In genomic region chr1:3105167-3105863, GRCh38 we compare ENCODE assay signal across 1 cellular context.
TF ChIP-seq lines count a peak whose summit lies in the region.

No MANE protein-coding gene starts in this region.

TF ChIP-seq in H1, 55 proteins besides CTCF, POLR2A, EP300 and RAD21:
- TF ChIP-seq CTBP2 (IDR thresholded peaks at IDR 0.05; ENCODE audit: borderline replicate concordance, insufficient read depth, insufficient read length, low read length) (peak; percentile 59), HDAC2 (IDR thresholded peaks at IDR 0.05; ENCODE audit: borderline replicate concordance in 1 of 2, low read depth in 2 of 2, low read length in 2 of 2) (no peak), CHD2 (IDR thresholded peaks at IDR 0.05; ENCODE audit: low read length) (no peak), RXRA (IDR thresholded peaks at IDR 0.05; ENCODE audit: insufficient read depth, low read depth, low read length) (no peak), KDM5A (IDR thresholded peaks at IDR 0.05; ENCODE audit: low read length) (no peak), MAX (IDR thresholded peaks at IDR 0.05) (0 out of 2 replicates have a peak, but pooled peaks have one; percentile 24), EGR1 (IDR thresholded peaks at IDR 0.05; ENCODE audit: borderline replicate concordance, low read depth, low read length) (no peak), E2F6 (IDR thresholded peaks at IDR 0.05) (0 out of 2 replicates have a peak, but pooled peaks have one; percentile 30), SP1 (IDR thresholded peaks at IDR 0.05; ENCODE audit: low read depth, low read length) (0 out of 2 replicates have a peak, but pooled peaks have one; percentile 23), ZNF274 (IDR thresholded peaks at IDR 0.05; ENCODE audit: borderline replicate concordance, extremely low read depth, low read length) (no peak), TEAD4 (IDR thresholded peaks at IDR 0.05; ENCODE audit: low read depth, low read length) (peak; percentile 85), POLR2AphosphoS5 (IDR thresholded peaks at IDR 0.05; ENCODE audit: low read depth, low read length) (no peak), CEBPB (IDR thresholded peaks at IDR 0.05; ENCODE audit: low read depth, low read length) (no peak), YY1 (IDR thresholded peaks at IDR 0.05; ENCODE audit: low read depth, low read length) (no peak), TCF12 (IDR thresholded peaks at IDR 0.05; ENCODE audit: low read depth, low read length) (no peak), TAF7 (optimal IDR thresholded peaks at IDR 0.05; ENCODE audit: borderline replicate concordance, low read depth, low read length) (no peak), ATF2 (IDR thresholded peaks at IDR 0.05; ENCODE audit: low read length) (no peak), HDAC6 (IDR thresholded peaks at IDR 0.05; ENCODE audit: low read depth, low read length) (no peak), SIX5 (IDR thresholded peaks at IDR 0.05; ENCODE audit: low read depth, low read length) (no peak), NRF1 (IDR thresholded peaks at IDR 0.05; ENCODE audit: low read depth, low read length) (no peak), BRCA1 (IDR thresholded peaks at IDR 0.05; ENCODE audit: low read depth, low read length) (no peak)
